Comparison of ENCODE assay signal across 8 cellular contexts in genomic region chr16:88924834-88925539, GRCh38. TPM values are rescaled to one million over a fixed set of nuclear protein-coding genes. Genes with fewer than 3 reads are reported as not detected.
DNase-seq lines count a peak whose midpoint lies in the region; ATAC-seq, FAIRE-seq and TF ChIP-seq lines count a peak whose summit lies in the region.

No MANE protein-coding gene starts in this region.

- H3K4me3 Mint-ChIP-seq in astrocyte (ENCODE audit: unreplicated experiment), result no peak overlapping the region

- peak overlapping the region; percentile 64 for H2AFZ ChIP-seq in astrocyte (ENCODE audit: low read depth, low read length)

- H3K27ac ChIP-seq in BLaER1, result peak overlapping the region; percentile 87
- H3K27ac ChIP-seq in astrocyte (ENCODE audit: low read depth, low read length), result peak overlapping the region; percentile 21

- TF ChIP-seq CTCF in astrocyte (IDR thresholded peaks at IDR 0.05; ENCODE audit: insufficient read depth, low read depth, low read length), result peak; percentile 30

- ATAC-seq in HG02623 (IDR thresholded peaks at IDR 0.05; ENCODE audit: unreplicated experiment), result no peak

- peak; percentile 77 for DNase-seq in GM19240 (ENCODE audit: insufficient read length, low spot score)
- peak; percentile 87 for DNase-seq in NCI-H2107 treated with DMSO at 0.1 percent for 48 hours (lab: John Stamatoyannopoulos, UW; ENCODE audit: unreplicated experiment)
- DNase-seq in astrocyte (ENCODE audit: low read depth), result peak; percentile 62
- peak; percentile 91 for DNase-seq in kidney tubule cell (ENCODE audit: low spot score)
- DNase-seq in activated CD4-positive, alpha-beta T cell treated with anti-CD3 and anti-CD28 coated beads, Interleukin-2, amount 50 U/mL, for 4 hours, result no peak
- DNase-seq in NCI-H128 (lab: John Stamatoyannopoulos, UW; ENCODE audit: unreplicated experiment), result no peak

- H3K9ac ChIP-seq in BLaER1 (peak overlapping the region; percentile 66; the same call in 1 of the 2 replicates), astrocyte (ENCODE audit: low read length) (peak overlapping the region; percentile 10)

- H3K27me3 Mint-ChIP-seq in astrocyte (ENCODE audit: low read depth, unreplicated experiment), result peaks cover 4% of the 10 kb centered on the region

- H4K20me1 ChIP-seq in BLaER1, result peaks cover 99% of the 10 kb centered on the region
- H4K20me1 ChIP-seq in astrocyte (ENCODE audit: insufficient read depth, low read length), result no peaks in the 10 kb centered on the region

- H3K9me3 ChIP-seq in BLaER1 (no peaks in the 10 kb centered on the region), astrocyte (ENCODE audit: insufficient read depth, low read depth, low read length) (no peaks in the 10 kb centered on the region)

- H3K4me1 ChIP-seq in BLaER1, result peaks cover 92% of the 10 kb centered on the region
- H3K4me1 ChIP-seq in astrocyte (ENCODE audit: insufficient read depth, low read length), result peaks cover 27% of the 10 kb centered on the region

- peaks cover 17% of the 10 kb centered on the region for H3K4me1 Mint-ChIP-seq in astrocyte (ENCODE audit: low read depth, unreplicated experiment)

- H3K27ac Mint-ChIP-seq in astrocyte (ENCODE audit: unreplicated experiment), result no peak overlapping the region

- H3K4me2 ChIP-seq in BLaER1 (peak overlapping the region; percentile 97), astrocyte (ENCODE audit: low read length) (peak overlapping the region; percentile 75)

- no peaks in the 10 kb centered on the region for H3K9me3 Mint-ChIP-seq in astrocyte (ENCODE audit: unreplicated experiment)

- no peak for FAIRE-seq in astrocyte (lab: Jason Lieb, UNC)

- H3K36me3 Mint-ChIP-seq in astrocyte (ENCODE audit: low read depth, unreplicated experiment), result no peaks in the 10 kb centered on the region

- H3K79me2 ChIP-seq in astrocyte (ENCODE audit: insufficient read depth, low read length), result no peaks in the 10 kb centered on the region

- no peaks in the 10 kb centered on the region for H3K27me3 ChIP-seq in BLaER1
- no peaks in the 10 kb centered on the region for H3K27me3 ChIP-seq in astrocyte (ENCODE audit: insufficient read depth, low read length)

- H3K36me3 ChIP-seq in BLaER1, result peaks cover 15% of the 10 kb centered on the region; the same call in 1 of the 2 replicates
- H3K36me3 ChIP-seq in astrocyte (ENCODE audit: insufficient read depth, low read length), result no peaks in the 10 kb centered on the region

- H3K4me3 ChIP-seq in BLaER1, result peak overlapping the region; percentile 50
- H3K4me3 ChIP-seq in astrocyte (ENCODE audit: insufficient read depth, low read depth, low read length), result no peak overlapping the region

RNA-seq across cellular contexts. Expression of gene CBFA2T3, which starts 52.0 kb away (rescaled TPM):
- 2.2 and 2.4 TPM in 2 replicates for total RNA-seq in astrocyte

RNA-seq across cellular contexts. Expression of gene PABPN1L, which starts 58.5 kb away (rescaled TPM):
- not detected in 2 replicates for total RNA-seq in astrocyte

Comparison
In these comparisons a context has a peak if more than half of its experiments do, and no peak if none do; other contexts are left out.
1. DNase-seq: peak in GM19240 (single experiment), NCI-H2107 treated with DMSO at 0.1 percent for 48 hours (single experiment), astrocyte (single experiment) and kidney tubule cell (single experiment); none in activated CD4-positive, alpha-beta T cell treated with anti-CD3 and anti-CD28 coated beads, Interleukin-2, amount 50 U/mL, for 4 hours (0 of 2) and NCI-H128 (single experiment).